ENCODE assay signal across 20 cellular contexts in the genomic region with DNA sequence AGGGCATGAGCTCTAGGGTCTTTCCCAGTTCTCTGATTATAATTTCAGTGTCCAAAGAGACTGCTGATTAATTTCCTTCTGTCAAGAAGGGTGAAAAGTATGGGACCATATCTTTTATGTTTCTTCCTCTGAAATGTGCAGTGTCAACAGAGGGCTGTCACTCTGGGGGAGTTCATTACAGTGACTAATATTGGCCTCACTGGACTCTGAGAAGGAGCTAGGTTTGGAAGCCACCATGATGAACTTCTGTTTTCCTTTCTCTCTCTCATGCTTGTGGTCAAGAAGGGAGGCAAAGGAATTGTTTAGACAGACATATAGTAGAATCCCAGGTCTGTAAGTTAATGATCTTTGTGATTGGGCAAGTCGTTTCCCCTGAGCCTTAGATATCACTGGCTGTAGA. TPM values are rescaled to one million over a fixed set of nuclear protein-coding genes. Genes with fewer than 3 reads are reported as not detected.
DNase-seq lines count a peak whose midpoint lies in the region; ATAC-seq, FAIRE-seq and TF ChIP-seq lines count a peak whose summit lies in the region.
"Had no signal": no experiment of that assay in that cellular context is flagged by ENCODE, and none has a peak within 500 bp of the region (broad histone marks: within the 10 kb centered on the region; RNA-seq: fewer than 3 reads in every experiment).

No MANE protein-coding gene starts in this region.

- no peak overlapping the region for H3K4me2 ChIP-seq in K562 (ENCODE audit: insufficient read depth, low read length)

- no peak for TF ChIP-seq RAD21 in K562 (CRISPR knock-in tag; conservative IDR thresholded peaks at IDR 0.05 in 1 of 2, IDR thresholded peaks at IDR 0.05 in 1 of 2)

- no peaks in the 10 kb centered on the region for H4K20me1 ChIP-seq in K562 (replicated peaks; ENCODE audit: control insufficient read depth, insufficient read depth, low read length)
- H4K20me1 ChIP-seq: BLaER1 treated with 17β-estradiol and CSF1 and Interleukin-3, amounts not matched to agents 10 nM and 100 nM had no signal

- TF ChIP-seq CTCF in K562 (IDR thresholded peaks at IDR 0.05 in 2 of 3, conservative IDR thresholded peaks at IDR 0.05 in 1 of 3; ENCODE audit: insufficient read depth in 2 of 3, low read depth in 1 of 3, low read length in 3 of 3), result no peak
- TF ChIP-seq CTCF in GM13976 (IDR thresholded peaks at IDR 0.05; ENCODE audit: borderline replicate concordance, control extremely low read depth, extremely low read depth, insufficient read depth, missing control alignments), result no peak

- peaks cover 11 to 12% of the 10 kb centered on the region in 2 experiments; a peak in 4 of 5 replicates for H3K27me3 ChIP-seq in K562 (ENCODE audit: control insufficient read depth in 2 of 2, insufficient read depth in 2 of 2, low read length in 2 of 2)
- H3K27me3 ChIP-seq: BLaER1 treated with 17β-estradiol and CSF1 and Interleukin-3, amounts not matched to agents 10 nM and 100 nM had no signal

- CTCF ChIA-PET in K562 (lab: Yijun Ruan, JAX; ENCODE audit: low intra/inter-chr PET ratio), result interaction anchor here (0.6 kb wide), 1 partner anchor 545 kb away, joined by 3 read pairs; no protein-coding TSS in a partner anchor

- H3K36me3 ChIP-seq in K562 (ENCODE audit: control insufficient read depth, insufficient read depth, low read length), result no peaks in the 10 kb centered on the region
- H3K36me3 ChIP-seq: BLaER1 treated with 17β-estradiol and CSF1 and Interleukin-3, amounts not matched to agents 10 nM and 100 nM had no signal

- peak; percentile 23 for FAIRE-seq in K562 (lab: Jason Lieb, UNC)

- no peak for TF ChIP-seq EP300 in K562 (IDR thresholded peaks at IDR 0.05; ENCODE audit: low read length)

- POLR2A ChIA-PET in K562 (lab: Yijun Ruan, JAX), result interaction anchor here (0.9 to 1.1 kb wide), 3 partner anchors 8 to 94 kb away, joined by 3 to 4 read pairs (median 4); a partner anchor contains a TSS

- H2AFZ ChIP-seq in K562 (ENCODE audit: low read depth, low read length), result 0 out of 2 replicates have a peak overlapping the region, but pooled peaks have one; percentile 1

- H3K4me3 ChIP-seq in K562, result no peak overlapping the region
- H3K4me3 ChIP-seq: BLaER1 treated with 17β-estradiol and CSF1 and Interleukin-3, amounts not matched to agents 10 nM and 100 nM had no signal

- peak; percentile 44 for ATAC-seq in K562
- no peak for ATAC-seq in GM18868 (IDR thresholded peaks at IDR 0.05; ENCODE audit: unreplicated experiment)

- H3K9me1 ChIP-seq in K562 (ENCODE audit: control insufficient read depth, insufficient read depth, low read length), result no peaks in the 10 kb centered on the region

- H3K9me3 ChIP-seq in K562 (replicated peaks; ENCODE audit: control insufficient read depth, insufficient read depth, low read depth, low read length), result no peaks in the 10 kb centered on the region
- H3K9me3 ChIP-seq: BLaER1 treated with 17β-estradiol and CSF1 and Interleukin-3, amounts not matched to agents 10 nM and 100 nM; Caco-2 had no signal

- peaks cover 4 to 20% of the 10 kb centered on the region in 2 experiments; a peak in 4 of 5 replicates for H3K4me1 ChIP-seq in K562 (replicated peaks in 1 of 2; ENCODE audit: control insufficient read depth in 2 of 2, insufficient read depth in 2 of 2, low read length in 2 of 2)

- in situ Hi-C loops in K562 (cut with MboI) (no loop called here), GM13976 (cut with MboI; ENCODE audit: low sequenced_read_pairs, unreplicated experiment) (no loop called here)

- H3K9ac ChIP-seq in K562 (ENCODE audit: insufficient read depth in 1 of 2, low read depth in 2 of 2, low read length in 2 of 2), result no peak overlapping the region
- H3K9ac ChIP-seq: BLaER1 treated with 17β-estradiol and CSF1 and Interleukin-3, amounts not matched to agents 10 nM and 100 nM had no signal

- TF ChIP-seq POLR2A in K562 (conservative IDR thresholded peaks at IDR 0.05), result no peak

- DNase-seq in HT1080 (ENCODE audit: low read depth) (peak; percentile 4), OCI-M1 (lab: John Stamatoyannopoulos, UW) (peak; percentile 75), K562 (ENCODE audit: extremely low read depth in 1 of 4, low spot score in 3 of 4) (peak in 1 of 4 experiments; percentile 23), kidney glomerular epithelial cell (lab: John Stamatoyannopoulos, UW) (peak; percentile 43), GF-D8 (lab: John Stamatoyannopoulos, UW) (no peak), NOMO-1 treated with dmso at 0.1 percent for 144 hours (lab: John Stamatoyannopoulos, UW; ENCODE audit: unreplicated experiment) (no peak), GM13976 (ENCODE audit: low spot score) (no peak)
- DNase-seq: Caco-2; CD4-positive, alpha-beta memory T cell; DMS 273 treated with DMSO at 0.1 percent for 48 hours; DND-41; HFFc6; NCI-H1105; NCI-H2171 treated with DMSO at 0.1 percent for 48 hours; NCI-H524 treated with DMSO at 0.1 percent for 48 hours; NCI-H82; RPMI8226; SHP77 had no signal

- no peak overlapping the region for H3K27ac ChIP-seq in K562 (ENCODE audit: extremely low read depth, low read depth, low read length)

- intact Hi-C loops in K562 (cut with micrococcal nuclease), result no loop called here

- no TSS peak for BruUV-seq in K562 (replicated peaks; lab: Mats Ljungman, UMichigan)

- no peaks in the 10 kb centered on the region for H3K79me2 ChIP-seq in K562 (ENCODE audit: control insufficient read depth, insufficient read depth, low read length)

- 5% methylated on average over 1 of the region's 1 CpG for WGBS in K562 (ENCODE audit: insufficient coverage, low coverage, missing lambda C conversion rate)

TF ChIP-seq in K562, 482 proteins besides CTCF, POLR2A, EP300 and RAD21 (continues in another document):
- TF ChIP-seq KDM5B (IDR thresholded peaks at IDR 0.05; ENCODE audit: insufficient replicate concordance, low read depth, low read length) (no peak), BACH1 (tag; IDR thresholded peaks at IDR 0.05) (0 out of 2 replicates have a peak, but pooled peaks have one; percentile 14), ETV1 (tag; conservative IDR thresholded peaks at IDR 0.05; ENCODE audit: low read depth) (no peak), HNRNPLL (IDR thresholded peaks at IDR 0.05; ENCODE audit: low read depth, low read length, poor library complexity, severe bottlenecking) (no peak), NR2C2 (CRISPR knock-in tag; IDR thresholded peaks at IDR 0.05) (no peak), NR2C2 (tag; IDR thresholded peaks at IDR 0.05) (peak; percentile 29; the same call in 1 of the 2 replicates)
- TF ChIP-seq, protein P1, sequence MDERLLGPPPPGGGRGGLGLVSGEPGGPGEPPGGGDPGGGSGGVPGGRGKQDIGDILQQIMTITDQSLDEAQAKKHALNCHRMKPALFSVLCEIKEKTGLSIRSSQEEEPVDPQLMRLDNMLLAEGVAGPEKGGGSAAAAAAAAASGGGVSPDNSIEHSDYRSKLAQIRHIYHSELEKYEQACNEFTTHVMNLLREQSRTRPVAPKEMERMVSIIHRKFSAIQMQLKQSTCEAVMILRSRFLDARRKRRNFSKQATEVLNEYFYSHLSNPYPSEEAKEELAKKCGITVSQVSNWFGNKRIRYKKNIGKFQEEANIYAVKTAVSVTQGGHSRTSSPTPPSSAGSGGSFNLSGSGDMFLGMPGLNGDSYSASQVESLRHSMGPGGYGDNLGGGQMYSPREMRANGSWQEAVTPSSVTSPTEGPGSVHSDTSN (CRISPR knock-in tag; IDR thresholded peaks at IDR 0.05; ENCODE audit: low read depth), result 0 out of 2 replicates have a peak, but pooled peaks have one; percentile 7
- TF ChIP-seq, protein P1 (tag; conservative IDR thresholded peaks at IDR 0.05; ENCODE audit: low read depth), result peak; percentile 69
- TF ChIP-seq, protein P2, sequence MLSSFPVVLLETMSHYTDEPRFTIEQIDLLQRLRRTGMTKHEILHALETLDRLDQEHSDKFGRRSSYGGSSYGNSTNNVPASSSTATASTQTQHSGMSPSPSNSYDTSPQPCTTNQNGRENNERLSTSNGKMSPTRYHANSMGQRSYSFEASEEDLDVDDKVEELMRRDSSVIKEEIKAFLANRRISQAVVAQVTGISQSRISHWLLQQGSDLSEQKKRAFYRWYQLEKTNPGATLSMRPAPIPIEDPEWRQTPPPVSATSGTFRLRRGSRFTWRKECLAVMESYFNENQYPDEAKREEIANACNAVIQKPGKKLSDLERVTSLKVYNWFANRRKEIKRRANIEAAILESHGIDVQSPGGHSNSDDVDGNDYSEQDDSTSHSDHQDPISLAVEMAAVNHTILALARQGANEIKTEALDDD (IDR thresholded peaks at IDR 0.05), result 0 out of 2 replicates have a peak, but pooled peaks have one; percentile 28

RNA-seq across cellular contexts. Expression of a gene that starts 41.8 kb away (rescaled TPM):
- total RNA-seq in HT1080 (2014; rRNA removed; shearing (Covaris generic)), result 3.2 and 4.0 TPM in 2 replicates
- polyA plus RNA-seq in HT1080 (2015; cell fraction: cytosol; rRNA removed), result 11.3 and 13.7 TPM in 2 replicates
- 12.3 and 14.0 TPM in 2 replicates for polyA plus RNA-seq in HT1080 (2015; cell fraction: nucleus; rRNA removed)
- not detected in 2 replicates for total RNA-seq in K562 (2011; cell fraction: chromatin; rRNA removed; ENCODE audit: low replicate concordance)
- total RNA-seq in K562 (2011; cell fraction: nucleolus; rRNA removed), result 0.17 TPM in 1 of 2 replicates, not detected in the other
- total RNA-seq in K562 (2011; cell fraction: nucleoplasm; rRNA removed), result not detected in 2 replicates
- total RNA-seq in K562 (2014; rRNA removed), result not detected in 2 replicates
- 0.10 TPM in 1 of 2 replicates, not detected in the other for total RNA-seq in K562 (2014; rRNA removed; fragmentation: Illumina TruSeq; extraction: Trizol)
- total RNA-seq in K562 (2015; rRNA removed; fragmentation: Illumina TruSeq; extraction: Trizol), result 0.07 and 0.15 TPM in 2 replicates
- 0.07 and 0.13 TPM in 2 replicates for total RNA-seq in K562 (2021)
- 0.04 and 0.15 TPM in 2 replicates for polyA plus RNA-seq in K562 (2011; rRNA removed)
- polyA plus RNA-seq in K562 (2011; cell fraction: cytosol; rRNA removed), result 0.06 and 0.21 TPM in 2 replicates
- polyA plus RNA-seq in K562 (2011; cell fraction: nucleus; rRNA removed), result 0.06 TPM in 1 of 2 replicates, not detected in the other
- polyA plus RNA-seq in K562 (2012), result 0.13 and 0.26 TPM in 2 replicates
- 0.10 TPM in 2 replicates for polyA plus RNA-seq in K562 (2014; fragmentation: Illumina TruSeq; extraction: Trizol)
- polyA plus RNA-seq in K562 (2014; fragmentation: Nextera tagmentation; extraction: Ambion mirVana), result under 1 TPM in 1 of 2 experiments, not detected in 1; 0.01 TPM
- 0.05 and 0.22 TPM in 2 replicates for polyA plus RNA-seq in K562 (2014; rRNA removed)
- 0.07 and 0.36 TPM in 2 replicates for polyA minus RNA-seq in K562 (2011; rRNA and poly(A)+ RNA removed)
- 1.1 TPM in 1 of 2 replicates, not detected in the other for polyA minus RNA-seq in K562 (2011; cell fraction: cytosol; rRNA and poly(A)+ RNA removed)
- polyA minus RNA-seq in K562 (2011; cell fraction: nucleus; rRNA and poly(A)+ RNA removed), result 0.13 and 0.22 TPM in 2 replicates
- total RNA-seq: CD4-positive, alpha-beta memory T cell had no signal

Comparison
In these comparisons a context has a peak if more than half of its experiments do, and no peak if none do; other contexts are left out.
1. DNase-seq: peak in HT1080 (single experiment), OCI-M1 (single experiment) and kidney glomerular epithelial cell (single experiment); none in GF-D8 (single experiment), NOMO-1 treated with dmso at 0.1 percent for 144 hours (single experiment) and GM13976 (single experiment).